ENCODE assay signal across 8 cellular contexts in genomic region chr10:79068203-79068561, GRCh38. TPM values are rescaled to one million over a fixed set of nuclear protein-coding genes. Genes with fewer than 3 reads are reported as not detected.
DNase-seq lines count a peak whose midpoint lies in the region; ATAC-seq and TF ChIP-seq lines count a peak whose summit lies in the region.

No MANE protein-coding gene starts in this region.

- H3K36me3 ChIP-seq in esophagus muscularis mucosa = no peaks in the 10 kb centered on the region
- H3K36me3 ChIP-seq in rectal smooth muscle tissue (ENCODE audit: control insufficient read depth, insufficient read depth, low read length) = no peaks in the 10 kb centered on the region

- POLR2A ChIA-PET in AG04450 (lab: Yijun Ruan, JAX) = interaction anchor here (0.7 to 2.0 kb wide), 3 partner anchors 123 to 1019 kb away, joined by 3 to 9 read pairs (median 4); no protein-coding TSS in a partner anchor

- TF ChIP-seq POLR2A in esophagus muscularis mucosa (IDR thresholded peaks at IDR 0.05; ENCODE audit: low read depth) = no peak

- H3K27me3 ChIP-seq in AG04450 (ENCODE audit: control insufficient read depth, insufficient read depth, low read length) = peaks cover 2% of the 10 kb centered on the region
- peaks cover 0 to 7% (median 0%) of the 10 kb centered on the region in 4 donors for H3K27me3 ChIP-seq in esophagus muscularis mucosa
- H3K27me3 ChIP-seq in rectal smooth muscle tissue (ENCODE audit: control insufficient read depth, insufficient read depth, low read length) = no peaks in the 10 kb centered on the region

- H3K27ac ChIP-seq in AG04450 (ENCODE audit: low read depth, low read length) (peak overlapping the region; percentile 65), esophagus muscularis mucosa (replicated peaks in 1 of 4) (peak overlapping the region; percentile 97 to 100 (median 99)), rectal smooth muscle tissue (ENCODE audit: low read depth, low read length) (peak overlapping the region; percentile 99)

- TF ChIP-seq CTCF in AG04450 (IDR thresholded peaks at IDR 0.05; ENCODE audit: low read depth, low read length) = no peak
- no peak for TF ChIP-seq CTCF in esophagus muscularis mucosa (IDR thresholded peaks at IDR 0.05)

- no peak overlapping the region for H3K9ac ChIP-seq in rectal smooth muscle tissue (ENCODE audit: low read length)

- CTCF ChIA-PET in AG04450 (lab: Charles Lee) = interaction anchor here (0.7 to 1.2 kb wide), 2 partner anchors 91 to 128 kb away, joined by 4 to 5 read pairs; no protein-coding TSS in a partner anchor

- H3K4me3 ChIP-seq in AG04450 (ENCODE audit: low read depth, low read length) (peak overlapping the region; percentile 65), esophagus muscularis mucosa (peak overlapping the region; percentile 88 to 99 (median 94)), rectal smooth muscle tissue (ENCODE audit: low read length) (peak overlapping the region; percentile 97)

- DNase-seq in AG04450 (ENCODE audit: low read depth, low spot score) (no peak), esophagus muscularis mucosa (ENCODE audit: extremely low spot score) (no peak), medulla oblongata (ENCODE audit: extremely low spot score) (no peak), NCI-H2227 (lab: John Stamatoyannopoulos, UW; ENCODE audit: unreplicated experiment) (no peak), SIG-M5 (lab: John Stamatoyannopoulos, UW) (no peak)
- peak; percentile 50 to 53 for DNase-seq in activated CD4-positive, alpha-beta T cell treated with anti-CD3 and anti-CD28 coated beads, Interleukin-2, amount 50 U/mL, for 48 hours

- TF ChIP-seq EP300 in esophagus muscularis mucosa (IDR thresholded peaks at IDR 0.05) = no peak

- no peaks in the 10 kb centered on the region; the same call in 1 of the 2 replicates for H3K9me3 ChIP-seq in AG04450 (ENCODE audit: control insufficient read depth, insufficient read depth, low read length)
- no peaks in the 10 kb centered on the region for H3K9me3 ChIP-seq in esophagus muscularis mucosa

- ATAC-seq in HG02981 (IDR thresholded peaks at IDR 0.05; ENCODE audit: unreplicated experiment) = peak; percentile 0

- intact Hi-C loops in esophagus muscularis mucosa (cut with DNase I) = loop anchor here (5.0 to 10.0 kb wide), 4 partner anchors 313 to 1013 kb away; no protein-coding TSS in a partner anchor

- 5% methylated on average over 8 of the region's 17 CpGs for WGBS in esophagus muscularis mucosa

- H3K4me1 ChIP-seq in esophagus muscularis mucosa = peaks cover 31 to 48% (median 46%) of the 10 kb centered on the region in 4 donors
- H3K4me1 ChIP-seq in rectal smooth muscle tissue (ENCODE audit: control insufficient read depth, insufficient read depth, low read length) = peaks cover 13% of the 10 kb centered on the region

RNA-seq across cellular contexts. Expression of gene ZMIZ1, which starts 0.6 kb away (rescaled TPM):
- polyA plus RNA-seq in AG04450 (2011; rRNA removed) = 7.6 and 12.8 TPM in 2 replicates
- polyA minus RNA-seq in AG04450 (2011; rRNA and poly(A)+ RNA removed) = 16.5 and 21.3 TPM in 2 replicates
- 10 to 100 TPM; 48.7 to 87.2 (median 66.0) TPM for total RNA-seq in esophagus muscularis mucosa

Comparison
In these comparisons a context has a peak if more than half of its experiments do, and no peak if none do; other contexts are left out.
1. DNase-seq: peak in activated CD4-positive, alpha-beta T cell treated with anti-CD3 and anti-CD28 coated beads, Interleukin-2, amount 50 U/mL, for 48 hours (2 of 2); none in AG04450 (single experiment), esophagus muscularis mucosa (single experiment), medulla oblongata (single experiment), NCI-H2227 (single experiment) and SIG-M5 (single experiment).
2. Peak in every context shown above with its lines, with median percentiles within 50 percentile points of each other: H3K27ac ChIP-seq and H3K4me3 ChIP-seq.